In the genomic region with DNA sequence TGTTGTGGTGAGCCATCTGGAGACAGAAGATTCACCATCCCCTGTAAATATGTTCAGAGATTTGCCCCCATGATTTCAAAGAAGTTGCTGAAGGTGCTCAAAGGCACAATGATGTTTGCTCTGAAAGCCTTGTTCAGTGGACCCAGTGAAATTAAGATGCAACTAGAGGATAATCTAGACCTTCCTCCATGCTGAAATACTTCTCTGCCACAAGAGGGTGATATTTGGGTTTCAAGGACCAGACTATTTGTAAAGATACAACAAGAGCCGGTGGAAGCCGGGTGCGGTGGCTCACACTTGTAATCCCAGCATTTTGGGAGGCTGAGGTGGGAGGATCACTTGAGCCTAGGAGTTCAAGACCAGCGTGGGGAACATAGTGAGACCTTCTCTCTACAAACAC, we compare ENCODE assay signal across 9 cellular contexts. TPM values are rescaled to one million over a fixed set of nuclear protein-coding genes. Genes with fewer than 3 reads are reported as not detected.
A peak's percentile ranks its signal among the peaks of the same experiment; 100 is the strongest.
DNase-seq lines count a peak whose midpoint lies in the region; FAIRE-seq and TF ChIP-seq lines count a peak whose summit lies in the region.
"Had no signal": no experiment of that assay in that cellular context is flagged by ENCODE, and none has a peak within 500 bp of the region (broad histone marks: within the 10 kb centered on the region; RNA-seq: fewer than 3 reads in every experiment).

No MANE protein-coding gene starts in this region.

- DNase-seq in GM12892 (ENCODE audit: insufficient read length) (no peak), NAMALWA (ENCODE audit: low spot score) (peak; percentile 27), cerebellar cortex (ENCODE audit: low spot score) (peak; percentile 55), progenitor cell of endocrine pancreas (ENCODE audit: low spot score, unreplicated experiment) (no peak), germinal center (ENCODE audit: low spot score) (no peak), NCI-H1417 (lab: John Stamatoyannopoulos, UW) (no peak), NCI-H1105 treated with DMSO at 0.1 percent for 48 hours (lab: John Stamatoyannopoulos, UW) (no peak)
- DNase-seq: cortex of kidney, NCI-H69 had no signal

- peaks cover 1% of the 10 kb centered on the region for H3K36me3 Mint-ChIP-seq in progenitor cell of endocrine pancreas (ENCODE audit: insufficient read depth)

- H3K27ac Mint-ChIP-seq in progenitor cell of endocrine pancreas, result no peak overlapping the region

- peak; percentile 25 for TF ChIP-seq CTCF in progenitor cell of endocrine pancreas (IDR thresholded peaks at IDR 0.05; ENCODE audit: unreplicated experiment)

- no peak overlapping the region for H3K4me3 Mint-ChIP-seq in progenitor cell of endocrine pancreas (ENCODE audit: low read depth)

- TF ChIP-seq POLR2A in GM12892 (IDR thresholded peaks at IDR 0.05; ENCODE audit: low read depth, low read length), result no peak

- H3K9me3 Mint-ChIP-seq in progenitor cell of endocrine pancreas (ENCODE audit: low read depth), result peaks cover 7% of the 10 kb centered on the region

- no peaks in the 10 kb centered on the region for H3K27me3 Mint-ChIP-seq in progenitor cell of endocrine pancreas

- peaks cover 7% of the 10 kb centered on the region for H3K4me1 Mint-ChIP-seq in progenitor cell of endocrine pancreas (ENCODE audit: low read depth)

- FAIRE-seq in GM12892 (lab: Jason Lieb, UNC), result peak; percentile 36

RNA-seq across cellular contexts. Expression of a gene that starts 13.5 kb away (rescaled TPM):
- polyA plus RNA-seq in GM12892 (2012; ENCODE audit: missing spikeins), result 7.7 TPM
- 29.1 and 29.8 TPM in 2 replicates for total RNA-seq in progenitor cell of endocrine pancreas

Comparison
In these comparisons a context has a peak if more than half of its experiments do, and no peak if none do; other contexts are left out.
1. DNase-seq: peak in NAMALWA (single experiment) and cerebellar cortex (single experiment); none in GM12892 (single experiment), progenitor cell of endocrine pancreas (single experiment), germinal center (single experiment), NCI-H1417 (0 of 3) and NCI-H1105 treated with DMSO at 0.1 percent for 48 hours (single experiment).